Comparison of ENCODE assay signal across 1 cellular context in genomic region chr5:154334406-154335041, GRCh38.
TF ChIP-seq lines count a peak whose summit lies in the region.

No MANE protein-coding gene starts in this region.

TF ChIP-seq in HEK293, 187 proteins besides CTCF, POLR2A, EP300 and RAD21 (continued from another document and continues in another):
- TF ChIP-seq, protein P1, sequence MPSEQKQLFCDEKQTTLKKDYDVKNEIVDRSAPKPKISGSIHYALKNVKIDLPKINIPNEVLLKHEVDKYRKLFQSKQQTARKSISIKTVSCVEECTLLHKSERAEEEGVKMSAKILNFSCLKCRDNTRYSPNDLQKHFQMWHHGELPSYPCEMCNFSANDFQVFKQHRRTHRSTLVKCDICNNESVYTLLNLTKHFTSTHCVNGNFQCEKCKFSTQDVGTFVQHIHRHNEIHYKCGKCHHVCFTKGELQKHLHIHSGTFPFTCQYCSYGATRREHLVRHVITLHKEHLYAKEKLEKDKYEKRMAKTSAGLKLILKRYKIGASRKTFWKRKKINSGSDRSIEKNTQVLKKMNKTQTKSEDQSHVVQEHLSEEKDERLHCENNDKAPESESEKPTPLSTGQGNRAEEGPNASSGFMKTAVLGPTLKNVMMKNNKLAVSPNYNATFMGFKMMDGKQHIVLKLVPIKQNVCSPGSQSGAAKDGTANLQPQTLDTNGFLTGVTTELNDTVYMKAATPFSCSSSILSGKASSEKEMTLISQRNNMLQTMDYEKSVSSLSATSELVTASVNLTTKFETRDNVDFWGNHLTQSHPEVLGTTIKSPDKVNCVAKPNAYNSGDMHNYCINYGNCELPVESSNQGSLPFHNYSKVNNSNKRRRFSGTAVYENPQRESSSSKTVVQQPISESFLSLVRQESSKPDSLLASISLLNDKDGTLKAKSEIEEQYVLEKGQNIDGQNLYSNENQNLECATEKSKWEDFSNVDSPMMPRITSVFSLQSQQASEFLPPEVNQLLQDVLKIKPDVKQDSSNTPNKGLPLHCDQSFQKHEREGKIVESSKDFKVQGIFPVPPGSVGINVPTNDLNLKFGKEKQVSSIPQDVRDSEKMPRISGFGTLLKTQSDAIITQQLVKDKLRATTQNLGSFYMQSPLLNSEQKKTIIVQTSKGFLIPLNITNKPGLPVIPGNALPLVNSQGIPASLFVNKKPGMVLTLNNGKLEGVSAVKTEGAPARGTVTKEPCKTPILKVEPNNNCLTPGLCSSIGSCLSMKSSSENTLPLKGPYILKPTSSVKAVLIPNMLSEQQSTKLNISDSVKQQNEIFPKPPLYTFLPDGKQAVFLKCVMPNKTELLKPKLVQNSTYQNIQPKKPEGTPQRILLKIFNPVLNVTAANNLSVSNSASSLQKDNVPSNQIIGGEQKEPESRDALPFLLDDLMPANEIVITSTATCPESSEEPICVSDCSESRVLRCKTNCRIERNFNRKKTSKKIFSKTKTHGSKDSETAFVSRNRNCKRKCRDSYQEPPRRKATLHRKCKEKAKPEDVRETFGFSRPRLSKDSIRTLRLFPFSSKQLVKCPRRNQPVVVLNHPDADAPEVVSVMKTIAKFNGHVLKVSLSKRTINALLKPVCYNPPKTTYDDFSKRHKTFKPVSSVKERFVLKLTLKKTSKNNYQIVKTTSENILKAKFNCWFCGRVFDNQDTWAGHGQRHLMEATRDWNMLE (tag by site-specific recombination; conservative IDR thresholded peaks at IDR 0.05; ENCODE audit: low read depth), result no peak
- TF ChIP-seq ZNF350 (tag by site-specific recombination; IDR thresholded peaks at IDR 0.05), result no peak
- TF ChIP-seq, protein P2, sequence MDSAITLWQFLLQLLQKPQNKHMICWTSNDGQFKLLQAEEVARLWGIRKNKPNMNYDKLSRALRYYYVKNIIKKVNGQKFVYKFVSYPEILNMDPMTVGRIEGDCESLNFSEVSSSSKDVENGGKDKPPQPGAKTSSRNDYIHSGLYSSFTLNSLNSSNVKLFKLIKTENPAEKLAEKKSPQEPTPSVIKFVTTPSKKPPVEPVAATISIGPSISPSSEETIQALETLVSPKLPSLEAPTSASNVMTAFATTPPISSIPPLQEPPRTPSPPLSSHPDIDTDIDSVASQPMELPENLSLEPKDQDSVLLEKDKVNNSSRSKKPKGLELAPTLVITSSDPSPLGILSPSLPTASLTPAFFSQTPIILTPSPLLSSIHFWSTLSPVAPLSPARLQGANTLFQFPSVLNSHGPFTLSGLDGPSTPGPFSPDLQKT (IDR thresholded peaks at IDR 0.05; ENCODE audit: borderline replicate concordance, low read depth, low read length), result no peak
- no peak for TF ChIP-seq ZSCAN23 (tag by site-specific recombination; IDR thresholded peaks at IDR 0.05)
- no peak for TF ChIP-seq ZBTB26 (tag by site-specific recombination; optimal IDR thresholded peaks at IDR 0.05)
- TF ChIP-seq, protein P3, sequence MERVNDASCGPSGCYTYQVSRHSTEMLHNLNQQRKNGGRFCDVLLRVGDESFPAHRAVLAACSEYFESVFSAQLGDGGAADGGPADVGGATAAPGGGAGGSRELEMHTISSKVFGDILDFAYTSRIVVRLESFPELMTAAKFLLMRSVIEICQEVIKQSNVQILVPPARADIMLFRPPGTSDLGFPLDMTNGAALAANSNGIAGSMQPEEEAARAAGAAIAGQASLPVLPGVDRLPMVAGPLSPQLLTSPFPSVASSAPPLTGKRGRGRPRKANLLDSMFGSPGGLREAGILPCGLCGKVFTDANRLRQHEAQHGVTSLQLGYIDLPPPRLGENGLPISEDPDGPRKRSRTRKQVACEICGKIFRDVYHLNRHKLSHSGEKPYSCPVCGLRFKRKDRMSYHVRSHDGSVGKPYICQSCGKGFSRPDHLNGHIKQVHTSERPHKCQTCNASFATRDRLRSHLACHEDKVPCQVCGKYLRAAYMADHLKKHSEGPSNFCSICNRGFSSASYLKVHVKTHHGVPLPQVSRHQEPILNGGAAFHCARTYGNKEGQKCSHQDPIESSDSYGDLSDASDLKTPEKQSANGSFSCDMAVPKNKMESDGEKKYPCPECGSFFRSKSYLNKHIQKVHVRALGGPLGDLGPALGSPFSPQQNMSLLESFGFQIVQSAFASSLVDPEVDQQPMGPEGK (tag by site-specific recombination; IDR thresholded peaks at IDR 0.05), result no peak
- no peak for TF ChIP-seq ZNF37A (tag by site-specific recombination; IDR thresholded peaks at IDR 0.05)
- TF ChIP-seq ZNF548 (tag by site-specific recombination; IDR thresholded peaks at IDR 0.05), result no peak
- TF ChIP-seq, protein P4, sequence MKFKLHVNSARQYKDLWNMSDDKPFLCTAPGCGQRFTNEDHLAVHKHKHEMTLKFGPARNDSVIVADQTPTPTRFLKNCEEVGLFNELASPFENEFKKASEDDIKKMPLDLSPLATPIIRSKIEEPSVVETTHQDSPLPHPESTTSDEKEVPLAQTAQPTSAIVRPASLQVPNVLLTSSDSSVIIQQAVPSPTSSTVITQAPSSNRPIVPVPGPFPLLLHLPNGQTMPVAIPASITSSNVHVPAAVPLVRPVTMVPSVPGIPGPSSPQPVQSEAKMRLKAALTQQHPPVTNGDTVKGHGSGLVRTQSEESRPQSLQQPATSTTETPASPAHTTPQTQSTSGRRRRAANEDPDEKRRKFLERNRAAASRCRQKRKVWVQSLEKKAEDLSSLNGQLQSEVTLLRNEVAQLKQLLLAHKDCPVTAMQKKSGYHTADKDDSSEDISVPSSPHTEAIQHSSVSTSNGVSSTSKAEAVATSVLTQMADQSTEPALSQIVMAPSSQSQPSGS (tag by site-specific recombination; IDR thresholded peaks at IDR 0.05; ENCODE audit: low read depth), result peak; percentile 78
- TF ChIP-seq ZNF184 (tag by site-specific recombination; IDR thresholded peaks at IDR 0.05), result no peak
- TF ChIP-seq, protein P5, sequence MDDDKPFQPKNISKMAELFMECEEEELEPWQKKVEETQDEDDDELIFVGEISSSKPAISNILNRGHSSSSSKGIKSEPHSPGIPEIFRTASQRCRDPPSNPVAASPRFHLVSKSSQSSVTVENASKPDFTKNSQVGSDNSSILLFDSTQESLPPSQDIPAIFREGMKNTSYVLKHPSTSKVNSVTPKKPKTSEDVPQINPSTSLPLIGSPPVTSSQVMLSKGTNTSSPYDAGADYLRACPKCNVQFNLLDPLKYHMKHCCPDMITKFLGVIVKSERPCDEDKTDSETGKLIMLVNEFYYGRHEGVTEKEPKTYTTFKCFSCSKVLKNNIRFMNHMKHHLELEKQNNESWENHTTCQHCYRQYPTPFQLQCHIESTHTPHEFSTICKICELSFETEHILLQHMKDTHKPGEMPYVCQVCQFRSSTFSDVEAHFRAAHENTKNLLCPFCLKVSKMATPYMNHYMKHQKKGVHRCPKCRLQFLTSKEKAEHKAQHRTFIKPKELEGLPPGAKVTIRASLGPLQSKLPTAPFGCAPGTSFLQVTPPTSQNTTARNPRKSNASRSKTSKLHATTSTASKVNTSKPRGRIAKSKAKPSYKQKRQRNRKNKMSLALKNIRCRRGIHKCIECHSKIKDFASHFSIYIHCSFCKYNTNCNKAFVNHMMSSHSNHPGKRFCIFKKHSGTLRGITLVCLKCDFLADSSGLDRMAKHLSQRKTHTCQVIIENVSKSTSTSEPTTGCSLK (tag by site-specific recombination; IDR thresholded peaks at IDR 0.05), result no peak
- no peak for TF ChIP-seq HOXC10 (CRISPR knock-in tag; IDR thresholded peaks at IDR 0.05)
- peak; percentile 43; the same call in 1 of the 2 replicates for TF ChIP-seq ZNF692 (tag by site-specific recombination; IDR thresholded peaks at IDR 0.05)
- no peak for TF ChIP-seq KLF16 (tag by site-specific recombination; IDR thresholded peaks at IDR 0.05)
- TF ChIP-seq, protein P6, sequence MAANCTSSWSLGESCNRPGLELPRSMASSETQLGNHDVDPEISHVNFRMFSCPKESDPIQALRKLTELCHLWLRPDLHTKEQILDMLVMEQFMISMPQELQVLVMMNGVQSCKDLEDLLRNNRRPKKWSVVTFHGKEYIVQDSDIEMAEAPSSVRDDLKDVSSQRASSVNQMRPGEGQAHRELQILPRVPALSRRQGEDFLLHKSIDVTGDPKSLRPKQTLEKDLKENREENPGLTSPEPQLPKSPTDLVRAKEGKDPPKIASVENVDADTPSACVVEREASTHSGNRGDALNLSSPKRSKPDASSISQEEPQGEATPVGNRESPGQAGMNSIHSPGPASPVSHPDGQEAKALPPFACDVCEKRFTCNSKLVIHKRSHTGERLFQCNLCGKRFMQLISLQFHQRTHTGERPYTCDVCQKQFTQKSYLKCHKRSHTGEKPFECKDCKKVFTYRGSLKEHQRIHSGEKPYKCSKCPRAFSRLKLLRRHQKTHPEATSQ (tag by site-specific recombination; IDR thresholded peaks at IDR 0.05), result no peak
- TF ChIP-seq, protein P7, sequence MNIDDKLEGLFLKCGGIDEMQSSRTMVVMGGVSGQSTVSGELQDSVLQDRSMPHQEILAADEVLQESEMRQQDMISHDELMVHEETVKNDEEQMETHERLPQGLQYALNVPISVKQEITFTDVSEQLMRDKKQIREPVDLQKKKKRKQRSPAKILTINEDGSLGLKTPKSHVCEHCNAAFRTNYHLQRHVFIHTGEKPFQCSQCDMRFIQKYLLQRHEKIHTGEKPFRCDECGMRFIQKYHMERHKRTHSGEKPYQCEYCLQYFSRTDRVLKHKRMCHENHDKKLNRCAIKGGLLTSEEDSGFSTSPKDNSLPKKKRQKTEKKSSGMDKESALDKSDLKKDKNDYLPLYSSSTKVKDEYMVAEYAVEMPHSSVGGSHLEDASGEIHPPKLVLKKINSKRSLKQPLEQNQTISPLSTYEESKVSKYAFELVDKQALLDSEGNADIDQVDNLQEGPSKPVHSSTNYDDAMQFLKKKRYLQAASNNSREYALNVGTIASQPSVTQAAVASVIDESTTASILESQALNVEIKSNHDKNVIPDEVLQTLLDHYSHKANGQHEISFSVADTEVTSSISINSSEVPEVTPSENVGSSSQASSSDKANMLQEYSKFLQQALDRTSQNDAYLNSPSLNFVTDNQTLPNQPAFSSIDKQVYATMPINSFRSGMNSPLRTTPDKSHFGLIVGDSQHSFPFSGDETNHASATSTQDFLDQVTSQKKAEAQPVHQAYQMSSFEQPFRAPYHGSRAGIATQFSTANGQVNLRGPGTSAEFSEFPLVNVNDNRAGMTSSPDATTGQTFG (tag by site-specific recombination; IDR thresholded peaks at IDR 0.05; ENCODE audit: borderline replicate concordance), result no peak
- peak; percentile 49; the same call in 1 of the 2 replicates for TF ChIP-seq ZNF335 (tag by site-specific recombination; conservative IDR thresholded peaks at IDR 0.05)
- TF ChIP-seq, protein P8, sequence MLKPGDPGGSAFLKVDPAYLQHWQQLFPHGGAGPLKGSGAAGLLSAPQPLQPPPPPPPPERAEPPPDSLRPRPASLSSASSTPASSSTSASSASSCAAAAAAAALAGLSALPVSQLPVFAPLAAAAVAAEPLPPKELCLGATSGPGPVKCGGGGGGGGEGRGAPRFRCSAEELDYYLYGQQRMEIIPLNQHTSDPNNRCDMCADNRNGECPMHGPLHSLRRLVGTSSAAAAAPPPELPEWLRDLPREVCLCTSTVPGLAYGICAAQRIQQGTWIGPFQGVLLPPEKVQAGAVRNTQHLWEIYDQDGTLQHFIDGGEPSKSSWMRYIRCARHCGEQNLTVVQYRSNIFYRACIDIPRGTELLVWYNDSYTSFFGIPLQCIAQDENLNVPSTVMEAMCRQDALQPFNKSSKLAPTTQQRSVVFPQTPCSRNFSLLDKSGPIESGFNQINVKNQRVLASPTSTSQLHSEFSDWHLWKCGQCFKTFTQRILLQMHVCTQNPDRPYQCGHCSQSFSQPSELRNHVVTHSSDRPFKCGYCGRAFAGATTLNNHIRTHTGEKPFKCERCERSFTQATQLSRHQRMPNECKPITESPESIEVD (tag by site-specific recombination; IDR thresholded peaks at IDR 0.05), result peak; percentile 96
- TF ChIP-seq SP2 (tag by site-specific recombination; IDR thresholded peaks at IDR 0.05), result no peak
- TF ChIP-seq ZNF560 (tag by site-specific recombination; IDR thresholded peaks at IDR 0.05; ENCODE audit: borderline replicate concordance), result no peak
- TF ChIP-seq ZNF654 (tag by site-specific recombination; IDR thresholded peaks at IDR 0.05; ENCODE audit: low read depth), result no peak
- no peak for TF ChIP-seq SP3 (tag by site-specific recombination; IDR thresholded peaks at IDR 0.05)
- TF ChIP-seq ZNF629 (tag by site-specific recombination; IDR thresholded peaks at IDR 0.05), result peak; percentile 90
- no peak for TF ChIP-seq ZNF555 (tag by site-specific recombination; conservative IDR thresholded peaks at IDR 0.05)
- TF ChIP-seq ZNF544 (tag by site-specific recombination; IDR thresholded peaks at IDR 0.05), result no peak
- TF ChIP-seq ZNF175 (tag by site-specific recombination; IDR thresholded peaks at IDR 0.05), result no peak
- no peak for TF ChIP-seq ZNF48 (tag by site-specific recombination; IDR thresholded peaks at IDR 0.05)
- TF ChIP-seq ZFP41 (tag by site-specific recombination; IDR thresholded peaks at IDR 0.05; ENCODE audit: borderline replicate concordance), result no peak
- TF ChIP-seq PBX3 (CRISPR knock-in tag; IDR thresholded peaks at IDR 0.05), result no peak
- TF ChIP-seq, protein P9, sequence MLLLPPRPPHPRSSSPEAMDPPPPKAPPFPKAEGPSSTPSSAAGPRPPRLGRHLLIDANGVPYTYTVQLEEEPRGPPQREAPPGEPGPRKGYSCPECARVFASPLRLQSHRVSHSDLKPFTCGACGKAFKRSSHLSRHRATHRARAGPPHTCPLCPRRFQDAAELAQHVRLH (tag by site-specific recombination; IDR thresholded peaks at IDR 0.05), result no peak
